10 cellular contexts compared by ENCODE assay signal in the genomic region with DNA sequence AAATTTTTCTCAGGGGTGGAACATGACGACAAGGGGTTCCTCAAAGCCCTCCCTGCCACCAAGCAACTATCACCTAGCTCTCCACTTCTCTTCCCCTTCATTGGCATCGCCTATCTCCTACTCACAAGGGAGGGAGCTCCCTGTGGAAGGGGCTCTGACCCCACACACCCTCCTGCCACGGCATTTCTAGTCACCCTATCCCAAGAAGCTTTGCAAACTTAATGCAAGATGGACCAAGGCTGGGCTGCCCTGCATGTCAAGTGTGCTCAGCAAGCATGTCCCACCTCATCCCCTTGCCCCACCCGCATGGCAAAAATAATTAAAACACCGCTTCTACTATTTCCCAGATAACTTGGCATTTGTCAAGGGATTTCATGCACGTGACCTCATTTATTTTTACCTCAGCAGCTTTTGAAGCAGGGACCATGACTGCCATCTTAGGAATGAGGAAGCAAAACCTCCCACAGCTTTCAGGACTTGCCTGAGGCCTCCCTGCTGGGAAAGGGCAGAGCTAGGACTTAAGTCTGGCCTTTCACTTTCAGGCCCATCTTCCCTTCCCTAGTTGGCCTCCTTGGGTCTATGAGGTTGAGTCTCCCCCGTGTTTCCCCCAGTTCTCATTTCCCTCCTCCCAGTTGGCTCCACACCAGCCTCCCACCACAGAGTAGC.
DNase-seq lines count a peak whose midpoint lies in the region; ATAC-seq, FAIRE-seq and TF ChIP-seq lines count a peak whose summit lies in the region.
"Had no signal": no experiment of that assay in that cellular context is flagged by ENCODE, and none has a peak within 500 bp of the region (broad histone marks: within the 10 kb centered on the region; RNA-seq: fewer than 3 reads in every experiment).

No MANE protein-coding gene starts in this region.

- TF ChIP-seq CTCF in K562 (IDR thresholded peaks at IDR 0.05 in 2 of 3, conservative IDR thresholded peaks at IDR 0.05 in 1 of 3; ENCODE audit: insufficient read depth in 2 of 3, low read depth in 1 of 3, low read length in 3 of 3) (no peak), lung (IDR thresholded peaks at IDR 0.05; ENCODE audit: control extremely low read depth, extremely low read depth) (no peak)

- no peak for TF ChIP-seq RAD21 in K562 (CRISPR knock-in tag; conservative IDR thresholded peaks at IDR 0.05 in 1 of 2, IDR thresholded peaks at IDR 0.05 in 1 of 2)

- peaks cover 2 to 26% of the 10 kb centered on the region in 2 experiments; a peak in 2 of 5 replicates for H3K27me3 ChIP-seq in K562 (ENCODE audit: control insufficient read depth in 2 of 2, insufficient read depth in 2 of 2, low read length in 2 of 2)
- H3K27me3 ChIP-seq in lung (ENCODE audit: control insufficient read depth, insufficient read depth) = no peaks in the 10 kb centered on the region

- no peaks in the 10 kb centered on the region for H3K4me1 ChIP-seq in K562 (replicated peaks in 1 of 2; ENCODE audit: control insufficient read depth in 2 of 2, insufficient read depth in 2 of 2, low read length in 2 of 2)
- peaks cover 2% of the 10 kb centered on the region in 2 donors for H3K4me1 ChIP-seq in lung (ENCODE audit: control insufficient read depth in 2 of 2, insufficient read depth in 2 of 2, low read length in 2 of 2)
- H3K4me1 ChIP-seq: parathyroid adenoma had no signal

- ATAC-seq in K562 = no peak; the same call in 2 of the 3 replicates
- ATAC-seq in lung (ENCODE audit: insufficient read depth, low FRiP score) = peak; percentile 60
- ATAC-seq in GM21528 (IDR thresholded peaks at IDR 0.05; ENCODE audit: low FRiP score, unreplicated experiment) = no peak
- ATAC-seq in GM18909 (IDR thresholded peaks at IDR 0.05; ENCODE audit: poor library complexity, unreplicated experiment) = no peak
- no peak for ATAC-seq in activated CD4-positive, CD25-positive, alpha-beta regulatory T cell treated with anti-CD3 and anti-CD28 coated beads, Interleukin-2, amount 50 U/mL, for 24 hours
- no peak for ATAC-seq in HG03039 (IDR thresholded peaks at IDR 0.05; ENCODE audit: unreplicated experiment)

- TF ChIP-seq EP300 in K562 (IDR thresholded peaks at IDR 0.05; ENCODE audit: low read length) = no peak

- H3K79me2 ChIP-seq in K562 (ENCODE audit: control insufficient read depth, insufficient read depth, low read length) = no peaks in the 10 kb centered on the region
- H3K79me2 ChIP-seq: parathyroid adenoma had no signal

- no peak overlapping the region for H3K4me2 ChIP-seq in K562 (ENCODE audit: insufficient read depth, low read length)

- intact Hi-C loops in K562 (cut with micrococcal nuclease) = no loop called here

- FAIRE-seq in K562 (lab: Jason Lieb, UNC) = no peak

- DNase-seq in AG08396 (ENCODE audit: low spot score) = peak; percentile 72
- peak; percentile 93 for DNase-seq in M059J (ENCODE audit: low read depth)
- DNase-seq in K562 (ENCODE audit: extremely low read depth in 1 of 4, low spot score in 3 of 4) = no peak
- DNase-seq in lung (ENCODE audit: low spot score) = peak; percentile 53
- DNase-seq: activated T-cell treated with anti-CD3 and anti-CD28 coated beads, Interleukin-2, amount 50 U/mL, for 24 hours had no signal

- no peak overlapping the region for H2AFZ ChIP-seq in K562 (ENCODE audit: low read depth, low read length)
- H2AFZ ChIP-seq: parathyroid adenoma had no signal

- in situ Hi-C loops in K562 (cut with MboI) = no loop called here

- POLR2A ChIA-PET in K562 (lab: Yijun Ruan, JAX) = interaction anchor here (1.9 kb wide), 1 partner anchor 12 kb away, joined by 5 read pairs; no protein-coding TSS in a partner anchor

- H3K36me3 ChIP-seq in K562 (ENCODE audit: control insufficient read depth, insufficient read depth, low read length) (no peaks in the 10 kb centered on the region), lung (ENCODE audit: control insufficient read depth in 2 of 2, insufficient read depth in 2 of 2, low read length in 2 of 2) (no peaks in the 10 kb centered on the region)

- 4% methylated on average over 7 of the region's 7 CpGs for WGBS in K562 (ENCODE audit: insufficient coverage, low coverage, missing lambda C conversion rate)
- WGBS in lung, 2 donors = 71 to 80% methylated on average over 7 of the region's 7 CpGs

- H3K9me3 ChIP-seq in K562 (replicated peaks; ENCODE audit: control insufficient read depth, insufficient read depth, low read depth, low read length) (no peaks in the 10 kb centered on the region), lung (ENCODE audit: control insufficient read depth in 2 of 2, insufficient read depth in 1 of 2, low read length in 1 of 2) (no peaks in the 10 kb centered on the region)

- no peak for TF ChIP-seq POLR2A in K562 (conservative IDR thresholded peaks at IDR 0.05)

- no TSS peak for BruUV-seq in K562 (replicated peaks; lab: Mats Ljungman, UMichigan)

- H3K4me3 ChIP-seq in K562 (no peak overlapping the region), lung (no peak overlapping the region)

- H3K9ac ChIP-seq in K562 (ENCODE audit: insufficient read depth in 1 of 2, low read depth in 2 of 2, low read length in 2 of 2) = no peak overlapping the region
- H3K9ac ChIP-seq: parathyroid adenoma had no signal

- H3K27ac ChIP-seq in K562 (ENCODE audit: extremely low read depth, low read depth, low read length) (no peak overlapping the region), lung (ENCODE audit: low read depth in 1 of 2, low read length in 1 of 2) (peak overlapping the region in 1 of 2 donors; percentile 46)
- H3K27ac ChIP-seq: parathyroid adenoma had no signal

- no peaks in the 10 kb centered on the region for H3K9me1 ChIP-seq in K562 (ENCODE audit: control insufficient read depth, insufficient read depth, low read length)

- CTCF ChIA-PET in K562 (lab: Yijun Ruan, JAX; ENCODE audit: low intra/inter-chr PET ratio) = no interaction called here

- no peaks in the 10 kb centered on the region for H4K20me1 ChIP-seq in K562 (replicated peaks; ENCODE audit: control insufficient read depth, insufficient read depth, low read length)

TF ChIP-seq in K562, 482 proteins besides CTCF, POLR2A, EP300 and RAD21:
- TF ChIP-seq BHLHE40 (IDR thresholded peaks at IDR 0.05; ENCODE audit: low read length) = peak; percentile 57; the same call in 1 of the 2 replicates
- TF ChIP-seq, protein P1, sequence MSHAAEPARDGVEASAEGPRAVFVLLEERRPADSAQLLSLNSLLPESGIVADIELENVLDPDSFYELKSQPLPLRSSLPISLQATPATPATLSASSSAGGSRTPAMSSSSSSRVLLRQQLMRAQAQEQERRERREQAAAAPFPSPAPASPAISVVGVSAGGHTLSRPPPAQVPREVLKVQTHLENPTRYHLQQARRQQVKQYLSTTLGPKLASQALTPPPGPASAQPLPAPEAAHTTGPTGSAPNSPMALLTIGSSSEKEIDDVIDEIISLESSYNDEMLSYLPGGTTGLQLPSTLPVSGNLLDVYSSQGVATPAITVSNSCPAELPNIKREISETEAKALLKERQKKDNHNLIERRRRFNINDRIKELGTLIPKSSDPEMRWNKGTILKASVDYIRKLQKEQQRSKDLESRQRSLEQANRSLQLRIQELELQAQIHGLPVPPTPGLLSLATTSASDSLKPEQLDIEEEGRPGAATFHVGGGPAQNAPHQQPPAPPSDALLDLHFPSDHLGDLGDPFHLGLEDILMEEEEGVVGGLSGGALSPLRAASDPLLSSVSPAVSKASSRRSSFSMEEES (CRISPR knock-in tag; IDR thresholded peaks at IDR 0.05) = peak; percentile 35; the same call in 1 of the 2 replicates
- TF ChIP-seq FIP1L1 (IDR thresholded peaks at IDR 0.05; ENCODE audit: low read depth, low read length, poor library complexity, severe bottlenecking) = no peak

Comparison
In these comparisons a context has a peak if more than half of its experiments do, and no peak if none do; other contexts are left out.
1. DNase-seq: peak in AG08396 (single experiment), M059J (single experiment) and lung (single experiment); none in K562 (0 of 4).